Comparison of ENCODE assay signal across 10 cellular contexts in genomic region chr13:75416327-75417005, GRCh38.
DNase-seq lines count a peak whose midpoint lies in the region; ATAC-seq and TF ChIP-seq lines count a peak whose summit lies in the region.
"Had no signal": no experiment of that assay in that cellular context is flagged by ENCODE, and none has a peak within 500 bp of the region (broad histone marks: within the 10 kb centered on the region; RNA-seq: fewer than 3 reads in every experiment).

No MANE protein-coding gene starts in this region.

- peak overlapping the region; percentile 71 for H3K27ac Mint-ChIP-seq in nephron progenitor cell
- no peak overlapping the region for H3K27ac Mint-ChIP-seq in activated T-helper 1 cell treated with anti-CD3 and anti-CD28 coated beads, Interleukin-12 subunit alpha, Interleukin-12 subunit beta, Interleukin-2, Interleukin-4 antibody, amounts not matched to agents 30 ng/mL and 10 ng/mL and 1 ng/mL, durations not matched to agents 14 hours and 24 hours and 36 hours

- intact Hi-C loops in posterior vena cava (cut with DNase I): no loop called here
- intact Hi-C loops in activated T-helper 1 cell treated with anti-CD3 and anti-CD28 coated beads, Interleukin-12 subunit alpha, Interleukin-12 subunit beta, Interleukin-2, Interleukin-4 antibody, amounts not matched to agents 30 ng/mL and 10 ng/mL and 1 ng/mL, durations not matched to agents 14 hours and 24 hours and 36 hours (cut with micrococcal nuclease): no loop called here

- peaks cover 6% of the 10 kb centered on the region for H3K36me3 Mint-ChIP-seq in nephron progenitor cell (ENCODE audit: low read depth)
- no peaks in the 10 kb centered on the region for H3K36me3 Mint-ChIP-seq in activated T-helper 1 cell treated with anti-CD3 and anti-CD28 coated beads, Interleukin-12 subunit alpha, Interleukin-12 subunit beta, Interleukin-2, Interleukin-4 antibody, amounts not matched to agents 30 ng/mL and 10 ng/mL and 1 ng/mL, durations not matched to agents 14 hours and 24 hours and 36 hours (ENCODE audit: low read depth)

- ATAC-seq in GM18511 (IDR thresholded peaks at IDR 0.05; ENCODE audit: unreplicated experiment) (peak; percentile 70), GM21576 (IDR thresholded peaks at IDR 0.05; ENCODE audit: unreplicated experiment) (peak; percentile 67), HG03558 (IDR thresholded peaks at IDR 0.05; ENCODE audit: extremely low read depth, unreplicated experiment) (peak; percentile 43)

- H3K4me1 Mint-ChIP-seq in nephron progenitor cell: peaks cover 60% of the 10 kb centered on the region
- peaks cover 7% of the 10 kb centered on the region for H3K4me1 Mint-ChIP-seq in activated T-helper 1 cell treated with anti-CD3 and anti-CD28 coated beads, Interleukin-12 subunit alpha, Interleukin-12 subunit beta, Interleukin-2, Interleukin-4 antibody, amounts not matched to agents 30 ng/mL and 10 ng/mL and 1 ng/mL, durations not matched to agents 14 hours and 24 hours and 36 hours (ENCODE audit: low read depth)

- H3K27me3 Mint-ChIP-seq in nephron progenitor cell (ENCODE audit: low read depth, poor library complexity): no peaks in the 10 kb centered on the region
- H3K27me3 Mint-ChIP-seq in activated T-helper 1 cell treated with anti-CD3 and anti-CD28 coated beads, Interleukin-12 subunit alpha, Interleukin-12 subunit beta, Interleukin-2, Interleukin-4 antibody, amounts not matched to agents 30 ng/mL and 10 ng/mL and 1 ng/mL, durations not matched to agents 14 hours and 24 hours and 36 hours (ENCODE audit: insufficient read depth): peaks cover 2% of the 10 kb centered on the region

- H3K9me3 Mint-ChIP-seq in nephron progenitor cell: peaks cover 3% of the 10 kb centered on the region
- H3K9me3 Mint-ChIP-seq in activated T-helper 1 cell treated with anti-CD3 and anti-CD28 coated beads, Interleukin-12 subunit alpha, Interleukin-12 subunit beta, Interleukin-2, Interleukin-4 antibody, amounts not matched to agents 30 ng/mL and 10 ng/mL and 1 ng/mL, durations not matched to agents 14 hours and 24 hours and 36 hours: no peaks in the 10 kb centered on the region

- no peak overlapping the region for H3K4me3 Mint-ChIP-seq in nephron progenitor cell
- H3K4me3 Mint-ChIP-seq in activated T-helper 1 cell treated with anti-CD3 and anti-CD28 coated beads, Interleukin-12 subunit alpha, Interleukin-12 subunit beta, Interleukin-2, Interleukin-4 antibody, amounts not matched to agents 30 ng/mL and 10 ng/mL and 1 ng/mL, durations not matched to agents 14 hours and 24 hours and 36 hours: no peak overlapping the region

- TF ChIP-seq CTCF in nephron progenitor cell (IDR thresholded peaks at IDR 0.05): no peak

- DNase-seq in nephron progenitor cell (no peak), COLO829 (ENCODE audit: low spot score) (no peak), posterior vena cava (ENCODE audit: low spot score) (no peak), epidermal melanocyte (ENCODE audit: insufficient read length, low spot score) (no peak)
- no peak for DNase-seq in activated T-helper 1 cell treated with anti-CD3 and anti-CD28 coated beads, Interleukin-12 subunit alpha, Interleukin-12 subunit beta, Interleukin-2, Interleukin-4 antibody, amounts not matched to agents 30 ng/mL and 10 ng/mL and 1 ng/mL, durations not matched to agents 14 hours and 24 hours and 36 hours (ENCODE audit: low spot score)
- DNase-seq: NCI-H510A treated with DMSO at 0.1 percent for 48 hours, testis had no signal
